Comparison of ENCODE assay signal across 1 cellular context in genomic region chr5:179700401-179700918, GRCh38.
TF ChIP-seq lines count a peak whose summit lies in the region.

No MANE protein-coding gene starts in this region.

TF ChIP-seq in K562, 482 proteins besides CTCF, POLR2A, EP300 and RAD21 (continued from another document):
- no peak for TF ChIP-seq STAT6 (CRISPR knock-in tag; IDR thresholded peaks at IDR 0.05)
- TF ChIP-seq BRF1 (IDR thresholded peaks at IDR 0.05; ENCODE audit: borderline replicate concordance, extremely low read depth, insufficient read length): no peak
- no peak for TF ChIP-seq HOMEZ (CRISPR knock-in tag; IDR thresholded peaks at IDR 0.05)
- no peak for TF ChIP-seq FOXK1 (CRISPR knock-in tag; IDR thresholded peaks at IDR 0.05; ENCODE audit: borderline replicate concordance)
- TF ChIP-seq DMBX1 (CRISPR knock-in tag; IDR thresholded peaks at IDR 0.05; ENCODE audit: borderline replicate concordance): no peak
- TF ChIP-seq YBX1 (IDR thresholded peaks at IDR 0.05): no peak
- peak; percentile 93 for TF ChIP-seq TCF3 (CRISPR knock-in tag; IDR thresholded peaks at IDR 0.05)
- no peak for TF ChIP-seq NFXL1 (CRISPR knock-in tag; IDR thresholded peaks at IDR 0.05)
- no peak for TF ChIP-seq SRSF9 (IDR thresholded peaks at IDR 0.05; ENCODE audit: borderline replicate concordance, low read depth, low read length)
- peak; percentile 33; the same call in 1 of the 2 replicates for TF ChIP-seq MYC (IDR thresholded peaks at IDR 0.05; ENCODE audit: low read depth, low read length)
- no peak for TF ChIP-seq MYC (CRISPR knock-in tag; IDR thresholded peaks at IDR 0.05; ENCODE audit: borderline replicate concordance, low read depth)
- peak in 1 of 2 experiments; percentile 26; a peak in 1 of 4 replicates for TF ChIP-seq FOXA3 (CRISPR knock-in tag; conservative IDR thresholded peaks at IDR 0.05 in 1 of 2, IDR thresholded peaks at IDR 0.05 in 1 of 2)
- TF ChIP-seq ZBTB17 (CRISPR knock-in tag; IDR thresholded peaks at IDR 0.05): no peak
- TF ChIP-seq HINFP (tag; conservative IDR thresholded peaks at IDR 0.05; ENCODE audit: low read depth): no peak
- peak; percentile 91 for TF ChIP-seq SMARCA4 (IDR thresholded peaks at IDR 0.05)
- no peak for TF ChIP-seq PATZ1 (CRISPR knock-in tag; IDR thresholded peaks at IDR 0.05; ENCODE audit: borderline replicate concordance)
TF ChIP-seq in K562: peak in this region for 102.
